Comparison of ENCODE assay signal across 1 cellular context in genomic region chr20:62381202-62381797, GRCh38.
TF ChIP-seq lines count a peak whose summit lies in the region.

No MANE protein-coding gene starts in this region.

TF ChIP-seq in endothelial cell of umbilical vein, 7 proteins besides CTCF, POLR2A, EP300 and RAD21 (continued from another document):
- peak; percentile 31 for TF ChIP-seq POLR2AphosphoS5 (IDR thresholded peaks at IDR 0.05; ENCODE audit: insufficient read depth, low read depth, low read length)
TF ChIP-seq in endothelial cell of umbilical vein: peak in this region for 1.
